Comparison of ENCODE assay signal across 8 cellular contexts in genomic region chr13:48975926-48976676, GRCh38. TPM values are rescaled to one million over a fixed set of nuclear protein-coding genes. Genes with fewer than 3 reads are reported as not detected.
DNase-seq lines count a peak whose midpoint lies in the region; ATAC-seq and TF ChIP-seq lines count a peak whose summit lies in the region.

No MANE protein-coding gene starts in this region.

- intact Hi-C loops in activated T-helper 2 cell treated with anti-CD3 and anti-CD28 coated beads, Interferon-gamma antibody, Interleukin-2, Interleukin-4, amounts not matched to agents 10 μg/mL and 5 μg/mL and 100 μg/mL, durations not matched to agents 14 hours and 24 hours and 36 hours (cut with micrococcal nuclease), result loop anchor here (1.0 to 10.0 kb wide), 10 partner anchors 91 to 879 kb away; partner anchors contain the start of genes CAB39L, CYSLTR2, MED4 and SETDB2

- peak overlapping the region; percentile 97 for H3K27ac ChIP-seq in KMS-11

- H3K36me3 Mint-ChIP-seq in activated T-helper 2 cell treated with anti-CD3 and anti-CD28 coated beads, Interferon-gamma antibody, Interleukin-2, Interleukin-4, amounts not matched to agents 10 μg/mL and 5 μg/mL and 100 μg/mL, durations not matched to agents 14 hours and 24 hours and 36 hours (ENCODE audit: low read depth), result peaks cover 35% of the 10 kb centered on the region
- peaks cover 25% of the 10 kb centered on the region for H3K36me3 Mint-ChIP-seq in nephron progenitor cell (ENCODE audit: low read depth)

- ATAC-seq in GM21786 (IDR thresholded peaks at IDR 0.05; ENCODE audit: unreplicated experiment), result peak; percentile 59
- peak; percentile 81 for ATAC-seq in stimulated activated naive CD8-positive, alpha-beta T cell treated with anti-CD3 and anti-CD28 coated beads, Interleukin-15, Interleukin-2, amounts not matched to agents 100 U/mL and 50 U/mL, for 24 hours

- no peaks in the 10 kb centered on the region for H3K36me3 ChIP-seq in KMS-11 (ENCODE audit: insufficient read depth)

- H2AFZ ChIP-seq in KMS-11 (ENCODE audit: low read depth), result peak overlapping the region; percentile 57

- H3K4me3 Mint-ChIP-seq in activated T-helper 2 cell treated with anti-CD3 and anti-CD28 coated beads, Interferon-gamma antibody, Interleukin-2, Interleukin-4, amounts not matched to agents 10 μg/mL and 5 μg/mL and 100 μg/mL, durations not matched to agents 14 hours and 24 hours and 36 hours (ENCODE audit: low read depth), result peak overlapping the region; percentile 96
- H3K4me3 Mint-ChIP-seq in nephron progenitor cell, result peak overlapping the region; percentile 97

- peaks cover 13% of the 10 kb centered on the region for H3K4me1 ChIP-seq in KMS-11 (ENCODE audit: low read depth, poor library complexity, severe bottlenecking)

- H4K20me1 ChIP-seq in KMS-11 (ENCODE audit: insufficient read depth), result no peaks in the 10 kb centered on the region

- H3K9ac ChIP-seq in KMS-11, result peak overlapping the region; percentile 92

- H3K27ac Mint-ChIP-seq in activated T-helper 2 cell treated with anti-CD3 and anti-CD28 coated beads, Interferon-gamma antibody, Interleukin-2, Interleukin-4, amounts not matched to agents 10 μg/mL and 5 μg/mL and 100 μg/mL, durations not matched to agents 14 hours and 24 hours and 36 hours, result peak overlapping the region; percentile 98
- H3K27ac Mint-ChIP-seq in nephron progenitor cell, result peak overlapping the region; percentile 97

- H3K79me2 ChIP-seq in KMS-11 (ENCODE audit: insufficient read depth, low read depth), result peaks cover 44% of the 10 kb centered on the region

- H3K4me2 ChIP-seq in KMS-11, result no peak overlapping the region

- peaks cover 31% of the 10 kb centered on the region for H3K9me3 Mint-ChIP-seq in activated T-helper 2 cell treated with anti-CD3 and anti-CD28 coated beads, Interferon-gamma antibody, Interleukin-2, Interleukin-4, amounts not matched to agents 10 μg/mL and 5 μg/mL and 100 μg/mL, durations not matched to agents 14 hours and 24 hours and 36 hours
- H3K9me3 Mint-ChIP-seq in nephron progenitor cell, result peaks cover 35% of the 10 kb centered on the region

- peaks cover 34% of the 10 kb centered on the region for H3K4me1 Mint-ChIP-seq in activated T-helper 2 cell treated with anti-CD3 and anti-CD28 coated beads, Interferon-gamma antibody, Interleukin-2, Interleukin-4, amounts not matched to agents 10 μg/mL and 5 μg/mL and 100 μg/mL, durations not matched to agents 14 hours and 24 hours and 36 hours (ENCODE audit: low read depth)
- peaks cover 50% of the 10 kb centered on the region for H3K4me1 Mint-ChIP-seq in nephron progenitor cell

- H3K27me3 Mint-ChIP-seq in activated T-helper 2 cell treated with anti-CD3 and anti-CD28 coated beads, Interferon-gamma antibody, Interleukin-2, Interleukin-4, amounts not matched to agents 10 μg/mL and 5 μg/mL and 100 μg/mL, durations not matched to agents 14 hours and 24 hours and 36 hours (ENCODE audit: low read depth), result no peaks in the 10 kb centered on the region
- peaks cover 4% of the 10 kb centered on the region for H3K27me3 Mint-ChIP-seq in nephron progenitor cell (ENCODE audit: low read depth, poor library complexity)

- peak; percentile 82 for DNase-seq in Daoy (ENCODE audit: low read depth)
- peak; percentile 83 for DNase-seq in RPMI8226
- peak; percentile 87 for DNase-seq in activated T-helper 2 cell treated with anti-CD3 and anti-CD28 coated beads, Interferon-gamma antibody, Interleukin-2, Interleukin-4, amounts not matched to agents 10 μg/mL and 5 μg/mL and 100 μg/mL, durations not matched to agents 14 hours and 24 hours and 36 hours (ENCODE audit: low spot score)
- peak; percentile 73 for DNase-seq in fibroblast of peridontal ligament (ENCODE audit: extremely low read depth)
- peak; percentile 82 for DNase-seq in nephron progenitor cell
- peak; percentile 85 for DNase-seq in stimulated activated naive CD8-positive, alpha-beta T cell treated with anti-CD3 and anti-CD28 coated beads, Interleukin-15, Interleukin-2, amounts not matched to agents 100 U/mL and 50 U/mL, for 24 hours

- TF ChIP-seq CTCF in KMS-11 (conservative IDR thresholded peaks at IDR 0.05; ENCODE audit: low read depth, low read length), result no peak
- TF ChIP-seq CTCF in nephron progenitor cell (IDR thresholded peaks at IDR 0.05), result no peak

- no peak overlapping the region for H3K4me3 ChIP-seq in KMS-11 (IDR thresholded peaks at IDR 0.05; ENCODE audit: insufficient read depth, low read depth, low read length)

- no peaks in the 10 kb centered on the region for H3K27me3 ChIP-seq in KMS-11 (ENCODE audit: insufficient read depth, low read depth)

RNA-seq across cellular contexts. Expression of gene FNDC3A, which starts 0.4 kb away (rescaled TPM):
- total RNA-seq in Daoy (2014; rRNA removed; shearing (Covaris generic)), result 26.2 and 34.2 TPM in 2 replicates
- total RNA-seq in activated T-helper 2 cell treated with anti-CD3 and anti-CD28 coated beads, Interferon-gamma antibody, Interleukin-2, Interleukin-4, amounts not matched to agents 10 μg/mL and 5 μg/mL and 100 μg/mL, durations not matched to agents 14 hours and 24 hours and 36 hours, result 21.0 and 21.7 TPM in 2 replicates
